Comparison of ENCODE assay signal across 26 cellular contexts in the genomic region with DNA sequence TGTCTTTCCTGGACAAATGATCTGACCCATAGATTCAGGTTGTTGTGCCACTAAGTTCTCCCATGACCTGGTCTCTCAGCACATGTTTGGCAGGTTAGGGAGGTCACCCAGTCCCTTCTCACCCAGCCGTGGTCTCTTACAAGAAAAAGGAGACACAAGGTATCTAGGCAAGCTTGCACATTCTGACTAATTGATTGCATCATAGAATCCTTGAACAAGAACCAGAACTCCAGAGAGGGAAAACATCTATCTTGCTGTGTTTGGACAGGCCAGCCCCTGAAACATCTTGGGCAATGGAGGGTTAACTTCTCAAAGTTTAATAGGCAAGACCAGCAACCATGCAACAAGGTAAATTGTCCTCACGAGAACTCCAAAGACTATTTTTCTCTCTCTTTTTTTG. TPM values are rescaled to one million over a fixed set of nuclear protein-coding genes. Genes with fewer than 3 reads are reported as not detected.
DNase-seq lines count a peak whose midpoint lies in the region; TF ChIP-seq lines count a peak whose summit lies in the region.
"Had no signal": no experiment of that assay in that cellular context is flagged by ENCODE, and none has a peak within 500 bp of the region (broad histone marks: within the 10 kb centered on the region; RNA-seq: fewer than 3 reads in every experiment).

No MANE protein-coding gene starts in this region.

- H2BK120ac ChIP-seq in trophoblast cell (ENCODE audit: insufficient read depth, low read length, poor library complexity), result no peak overlapping the region

- H3K36me3 Mint-ChIP-seq in endodermal cell (ENCODE audit: low read depth), result no peaks in the 10 kb centered on the region
- H3K36me3 Mint-ChIP-seq: activated naive CD8-positive, alpha-beta T cell; T-cell; type B pancreatic cell had no signal

- no peaks in the 10 kb centered on the region for H3K36me3 ChIP-seq in trophoblast cell (ENCODE audit: control insufficient read depth in 1 of 2, insufficient read depth in 2 of 2, low read length in 2 of 2)
- no peaks in the 10 kb centered on the region for H3K36me3 ChIP-seq in endodermal cell (ENCODE audit: control insufficient read depth, insufficient read depth, low read length)
- H3K36me3 ChIP-seq: heart left ventricle, ovary had no signal

- no peak overlapping the region for H2BK12ac ChIP-seq in trophoblast cell (ENCODE audit: low read length)

- no peaks in the 10 kb centered on the region for H3K4me1 Mint-ChIP-seq in endodermal cell
- H3K4me1 Mint-ChIP-seq: nephron had no signal

- WGBS in trophoblast cell (ENCODE audit: extremely low coverage, insufficient coverage, insufficient read length), result no CpG with 5 or more reads among the region's 2 CpGs
- 88 to 90% methylated on average over 2 of the region's 2 CpGs for WGBS in endodermal cell (ENCODE audit: insufficient coverage in 1 of 2, insufficient read length in 1 of 2), 2 experiments

- no peak overlapping the region for H3K14ac ChIP-seq in trophoblast cell (ENCODE audit: low read length)

- no peak overlapping the region for H4K12ac ChIP-seq in trophoblast cell (ENCODE audit: low read depth, low read length)

- no peaks in the 10 kb centered on the region for H3K79me2 ChIP-seq in trophoblast cell (ENCODE audit: control insufficient read depth, insufficient read depth, low read length, poor library complexity)

- H3K4me3 ChIP-seq in epithelial cell of esophagus (ENCODE audit: low read length) (no peak overlapping the region), trophoblast cell (ENCODE audit: low read depth, low read length) (no peak overlapping the region), endodermal cell (ENCODE audit: low read length) (no peak overlapping the region)
- H3K4me3 ChIP-seq: heart left ventricle, lung, ovary had no signal

- no peak overlapping the region for H3K18ac ChIP-seq in trophoblast cell (ENCODE audit: low read length)

- no peak overlapping the region for H3K23ac ChIP-seq in trophoblast cell (ENCODE audit: low read length)

- H3K9me3 Mint-ChIP-seq in endodermal cell, result no peaks in the 10 kb centered on the region
- H3K9me3 Mint-ChIP-seq: activated T-helper 2 cell treated with anti-CD3 and anti-CD28 coated beads, Interferon-gamma antibody, Interleukin-2, Interleukin-4, amounts not matched to agents 10 μg/mL and 5 μg/mL and 100 μg/mL, durations not matched to agents 14 hours and 24 hours and 36 hours; central memory CD8-positive, alpha-beta T cell; T-cell; type B pancreatic cell had no signal

- TF ChIP-seq CTCF in epithelial cell of esophagus (IDR thresholded peaks at IDR 0.05; ENCODE audit: insufficient read depth, low read depth, low read length, missing control alignments) (no peak), endodermal cell (conservative IDR thresholded peaks at IDR 0.05) (no peak)

- no peak overlapping the region for H3K27ac ChIP-seq in trophoblast cell (ENCODE audit: low read depth, low read length)
- H3K27ac ChIP-seq in endodermal cell (ENCODE audit: low read depth, low read length), result no peak overlapping the region
- H3K27ac ChIP-seq: heart left ventricle, ovary had no signal

- H2BK5ac ChIP-seq in trophoblast cell (ENCODE audit: low read depth, low read length, poor library complexity), result no peak overlapping the region

- H3K27me3 Mint-ChIP-seq in endodermal cell (ENCODE audit: insufficient read depth), result no peaks in the 10 kb centered on the region
- H3K27me3 Mint-ChIP-seq: activated naive CD8-positive, alpha-beta T cell; central memory CD8-positive, alpha-beta T cell; T-cell had no signal

- H3K4me3 Mint-ChIP-seq in endodermal cell, result no peak overlapping the region
- H3K4me3 Mint-ChIP-seq: activated naive CD8-positive, alpha-beta T cell; central memory CD8-positive, alpha-beta T cell; nephron; T-cell; type B pancreatic cell had no signal

- H3K9ac ChIP-seq in trophoblast cell (ENCODE audit: low read length) (no peak overlapping the region), endodermal cell (ENCODE audit: extremely low read depth, low read length, poor library complexity, severe bottlenecking) (no peak overlapping the region)

- DNase-seq in GM03348 (ENCODE audit: low spot score) (peak; percentile 46), OCI-M1 (lab: John Stamatoyannopoulos, UW) (peak; percentile 35), epithelial cell of esophagus (ENCODE audit: low read depth) (peak; percentile 52), trophoblast cell (peak; percentile 17 to 52), endodermal cell (no peak), activated T-cell treated with anti-CD3 and anti-CD28 coated beads for 4 hours (no peak), activated gamma-delta T cell treated with Interleukin-2 at 50 U/mL for 16 hours (no peak)
- DNase-seq: activated CD4-positive, alpha-beta T cell treated with anti-CD3 and anti-CD28 coated beads, Interleukin-2, amount 50 U/mL, for 4 hours; C1 segment of cervical spinal cord; Caco-2; dermis blood vessel endothelial cell; DMS79 treated with DMSO at 0.1 percent for 48 hours; heart left ventricle; Karpas-422; NCI-H1694 treated with DMSO at 0.1 percent for 48 hours; NCI-H2171 treated with DMSO at 0.1 percent for 48 hours; NCI-H526; ovary; stimulated activated CD4-positive, alpha-beta T cell treated with anti-CD3 and anti-CD28 coated beads, Interleukin-4, amount 100 ng/mL, for 1 hour; T-cell had no signal

- no peak overlapping the region for H3K4ac ChIP-seq in trophoblast cell (ENCODE audit: low read depth, low read length)

- no peaks in the 10 kb centered on the region for H3K79me1 ChIP-seq in trophoblast cell (ENCODE audit: low read length)

- H3K27me3 ChIP-seq in trophoblast cell (ENCODE audit: insufficient read depth, low read length) (no peaks in the 10 kb centered on the region), endodermal cell (ENCODE audit: control insufficient read depth, insufficient read depth, low read length, poor library complexity, severe bottlenecking) (no peaks in the 10 kb centered on the region)
- H3K27me3 ChIP-seq: heart left ventricle, ovary had no signal

- H4K8ac ChIP-seq in trophoblast cell (ENCODE audit: low read depth, low read length), result no peak overlapping the region

- H3K9me3 ChIP-seq in trophoblast cell (ENCODE audit: insufficient read depth, low read depth, low read length), result no peaks in the 10 kb centered on the region
- no peaks in the 10 kb centered on the region for H3K9me3 ChIP-seq in endodermal cell (ENCODE audit: control insufficient read depth, low read length)
- H3K9me3 ChIP-seq: Caco-2, ovary had no signal

- no peak overlapping the region for H3K4me2 ChIP-seq in trophoblast cell (ENCODE audit: low read length)

- H3K4me1 ChIP-seq in trophoblast cell (ENCODE audit: control insufficient read depth in 1 of 2, insufficient read depth in 2 of 2, low read length in 2 of 2), result no peaks in the 10 kb centered on the region
- no peaks in the 10 kb centered on the region for H3K4me1 ChIP-seq in endodermal cell (ENCODE audit: control insufficient read depth, insufficient read depth, low read length)
- H3K4me1 ChIP-seq: Caco-2, heart left ventricle had no signal

- H4K91ac ChIP-seq in trophoblast cell (ENCODE audit: low read depth, low read length), result no peak overlapping the region

- no peak overlapping the region for H3K27ac Mint-ChIP-seq in endodermal cell
- H3K27ac Mint-ChIP-seq: activated naive CD8-positive, alpha-beta T cell; activated T-helper 2 cell treated with anti-CD3 and anti-CD28 coated beads, Interferon-gamma antibody, Interleukin-2, Interleukin-4, amounts not matched to agents 10 μg/mL and 5 μg/mL and 100 μg/mL, durations not matched to agents 14 hours and 24 hours and 36 hours; nephron; T-cell; type B pancreatic cell had no signal

- H2AK5ac ChIP-seq in trophoblast cell (ENCODE audit: low read length), result no peak overlapping the region

- H2AFZ ChIP-seq in trophoblast cell (ENCODE audit: insufficient read depth, low read length, poor library complexity), result no peak overlapping the region

RNA-seq across cellular contexts. Expression of gene HK1, which starts 8.5 kb away (rescaled TPM):
- polyA plus RNA-seq in trophoblast cell (2013), result 116 and 118 TPM in 2 replicates
- total RNA-seq in endodermal cell, result 10 to 100 TPM; 38.0 to 78.8 TPM
- polyA plus RNA-seq in endodermal cell (2013, experiment 1 of 2), result 48.2 TPM
- 45.5 TPM for polyA plus RNA-seq in endodermal cell (2013, experiment 2 of 2)

RNA-seq across cellular contexts. Expression of gene HKDC1, which starts 49.6 kb away (rescaled TPM):
- 2.5 and 2.8 TPM in 2 replicates for polyA plus RNA-seq in trophoblast cell (2013)
- under 1 TPM in 1 of 2 donors, not detected in 1; 0.22 TPM for total RNA-seq in endodermal cell
- polyA plus RNA-seq in endodermal cell (2013, experiment 1 of 2), result not detected
- not detected for polyA plus RNA-seq in endodermal cell (2013, experiment 2 of 2)

Comparison
In these comparisons a context has a peak if more than half of its experiments do, and no peak if none do; other contexts are left out.
1. DNase-seq: peak in GM03348 (single experiment), OCI-M1 (single experiment), epithelial cell of esophagus (single experiment) and trophoblast cell (2 of 2); none in endodermal cell (single experiment), activated T-cell treated with anti-CD3 and anti-CD28 coated beads for 4 hours (single experiment) and activated gamma-delta T cell treated with Interleukin-2 at 50 U/mL for 16 hours (single experiment).